8 cellular contexts compared by ENCODE assay signal in genomic region chr14:61525293-61526011, GRCh38.
A peak's percentile ranks its signal among the peaks of the same experiment; 100 is the strongest.
DNase-seq lines count a peak whose midpoint lies in the region; ATAC-seq and TF ChIP-seq lines count a peak whose summit lies in the region.

No MANE protein-coding gene starts in this region.

- no peaks in the 10 kb centered on the region for H3K27me3 Mint-ChIP-seq in activated CD4-positive, alpha-beta T cell treated with anti-CD3 and anti-CD28 coated beads, Interleukin-2, amount 10 ng/mL, durations not matched to agents 24 days and 14 days
- H3K27me3 Mint-ChIP-seq in effector memory CD8-positive, alpha-beta T cell = no peaks in the 10 kb centered on the region

- no peaks in the 10 kb centered on the region for H3K27me3 ChIP-seq in ovary

- no peak for TF ChIP-seq CTCF in ovary (IDR thresholded peaks at IDR 0.05)

- no peak overlapping the region for H3K4me3 ChIP-seq in ovary

- H3K9me3 Mint-ChIP-seq in activated CD4-positive, alpha-beta T cell treated with anti-CD3 and anti-CD28 coated beads, Interleukin-2, amount 10 ng/mL, durations not matched to agents 24 days and 14 days = peaks cover 14% of the 10 kb centered on the region
- H3K9me3 Mint-ChIP-seq in effector memory CD8-positive, alpha-beta T cell = no peaks in the 10 kb centered on the region

- 47 to 50% (median 48%) methylated on average over 15 to 16 of the region's 16 CpGs for WGBS in ovary, 3 donors

- H3K4me1 Mint-ChIP-seq in activated CD4-positive, alpha-beta T cell treated with anti-CD3 and anti-CD28 coated beads, Interleukin-2, amount 10 ng/mL, durations not matched to agents 24 days and 14 days = peaks cover 77% of the 10 kb centered on the region
- peaks cover 66 to 81% of the 10 kb centered on the region in 2 donors for H3K4me1 Mint-ChIP-seq in effector memory CD8-positive, alpha-beta T cell (ENCODE audit: low read depth in 2 of 2)

- H3K27ac Mint-ChIP-seq in activated CD4-positive, alpha-beta T cell treated with anti-CD3 and anti-CD28 coated beads, Interleukin-2, amount 10 ng/mL, durations not matched to agents 24 days and 14 days = peak overlapping the region; percentile 65
- peak overlapping the region; percentile 80 to 84 for H3K27ac Mint-ChIP-seq in effector memory CD8-positive, alpha-beta T cell

- TF ChIP-seq POLR2A in ovary (IDR thresholded peaks at IDR 0.05) = no peak

- intact Hi-C loops in activated CD4-positive, alpha-beta T cell treated with anti-CD3 and anti-CD28 coated beads, Interleukin-2, amount 10 ng/mL, durations not matched to agents 24 days and 14 days (cut with micrococcal nuclease) = loop anchor here (1.0 to 5.0 kb wide), 8 partner anchors 8 to 207 kb away; no protein-coding TSS in a partner anchor
- intact Hi-C loops in ovary (cut with DNase I) = no loop called here

- DNase-seq in ACHN (peak; percentile 86), ovary (peak; percentile 40 to 73 (median 47)), inferior parietal cortex (ENCODE audit: extremely low spot score) (no peak), NCI-H2227 treated with DMSO at 0.1 percent for 48 hours (lab: John Stamatoyannopoulos, UW) (no peak)
- DNase-seq in activated CD4-positive, alpha-beta T cell treated with anti-CD3 and anti-CD28 coated beads, Interleukin-2, amount 10 ng/mL, durations not matched to agents 24 days and 14 days = peak; percentile 87
- DNase-seq in effector memory CD8-positive, alpha-beta T cell = peak in 2 of 3 experiments; percentile 16 to 21

- H3K4me3 Mint-ChIP-seq in activated CD4-positive, alpha-beta T cell treated with anti-CD3 and anti-CD28 coated beads, Interleukin-2, amount 10 ng/mL, durations not matched to agents 24 days and 14 days = peak overlapping the region; percentile 66
- peak overlapping the region; percentile 58 to 66 for H3K4me3 Mint-ChIP-seq in effector memory CD8-positive, alpha-beta T cell

- peaks cover 21% of the 10 kb centered on the region for H3K4me1 ChIP-seq in ovary (ENCODE audit: insufficient read depth)

- H3K27ac ChIP-seq in ovary = peak overlapping the region; percentile 28 to 75

- H3K36me3 Mint-ChIP-seq in activated CD4-positive, alpha-beta T cell treated with anti-CD3 and anti-CD28 coated beads, Interleukin-2, amount 10 ng/mL, durations not matched to agents 24 days and 14 days (ENCODE audit: low read depth) = peaks cover 57% of the 10 kb centered on the region
- peaks cover 56% of the 10 kb centered on the region for H3K36me3 Mint-ChIP-seq in effector memory CD8-positive, alpha-beta T cell (ENCODE audit: insufficient read depth)

- ATAC-seq in GM19395 (IDR thresholded peaks at IDR 0.05; ENCODE audit: unreplicated experiment) = peak; percentile 79
- ATAC-seq in HG03457 (IDR thresholded peaks at IDR 0.05; ENCODE audit: unreplicated experiment) = peak; percentile 80
- ATAC-seq in effector memory CD8-positive, alpha-beta T cell (replicated peaks) = peak; percentile 69

- H3K9me3 ChIP-seq in ovary = no peaks in the 10 kb centered on the region

- H3K36me3 ChIP-seq in ovary = no peaks in the 10 kb centered on the region

- TF ChIP-seq EP300 in ovary (IDR thresholded peaks at IDR 0.05) = peak; percentile 79

- in situ Hi-C loops in ACHN (cut with HindIII; ENCODE audit: low pct_ligation_motif_present, low pct_unique_long_range_greater_than_20kb, low sequenced_read_pairs) = no loop called here

Comparison
In these comparisons a context has a peak if more than half of its experiments do, and no peak if none do; other contexts are left out.
1. DNase-seq: peak in ACHN (single experiment), activated CD4-positive, alpha-beta T cell treated with anti-CD3 and anti-CD28 coated beads, Interleukin-2, amount 10 ng/mL, durations not matched to agents 24 days and 14 days (single experiment), effector memory CD8-positive, alpha-beta T cell (2 of 3) and ovary (5 of 5); none in inferior parietal cortex (single experiment) and NCI-H2227 treated with DMSO at 0.1 percent for 48 hours (single experiment).
2. Peak in every context shown above with its lines, with median percentiles within 50 percentile points of each other: ATAC-seq.